In the genomic region with DNA sequence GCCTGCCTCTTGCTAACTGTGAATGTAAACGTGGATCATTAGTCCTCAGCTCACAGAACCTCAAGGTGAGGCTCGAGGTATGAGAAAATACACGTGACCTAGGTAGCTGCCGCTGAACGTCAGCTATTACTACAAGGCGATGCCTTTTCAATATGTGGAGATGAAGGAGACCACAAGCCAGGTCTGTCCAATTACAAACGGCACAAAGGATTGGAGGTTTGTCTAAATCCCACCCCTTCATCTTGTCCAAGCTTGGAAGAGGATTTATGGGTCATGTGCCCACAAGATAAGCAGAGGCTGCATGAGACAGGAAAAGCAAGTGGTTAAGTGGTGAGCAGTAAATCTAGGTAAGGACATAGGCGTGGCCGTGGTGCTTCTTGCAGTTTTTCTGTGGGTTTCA, we compare ENCODE assay signal across 1 cellular context.
TF ChIP-seq lines count a peak whose summit lies in the region.

No MANE protein-coding gene starts in this region.

TF ChIP-seq in K562, 482 proteins besides CTCF, POLR2A, EP300 and RAD21 (continued from another document and continues in another):
- TF ChIP-seq, protein P1, sequence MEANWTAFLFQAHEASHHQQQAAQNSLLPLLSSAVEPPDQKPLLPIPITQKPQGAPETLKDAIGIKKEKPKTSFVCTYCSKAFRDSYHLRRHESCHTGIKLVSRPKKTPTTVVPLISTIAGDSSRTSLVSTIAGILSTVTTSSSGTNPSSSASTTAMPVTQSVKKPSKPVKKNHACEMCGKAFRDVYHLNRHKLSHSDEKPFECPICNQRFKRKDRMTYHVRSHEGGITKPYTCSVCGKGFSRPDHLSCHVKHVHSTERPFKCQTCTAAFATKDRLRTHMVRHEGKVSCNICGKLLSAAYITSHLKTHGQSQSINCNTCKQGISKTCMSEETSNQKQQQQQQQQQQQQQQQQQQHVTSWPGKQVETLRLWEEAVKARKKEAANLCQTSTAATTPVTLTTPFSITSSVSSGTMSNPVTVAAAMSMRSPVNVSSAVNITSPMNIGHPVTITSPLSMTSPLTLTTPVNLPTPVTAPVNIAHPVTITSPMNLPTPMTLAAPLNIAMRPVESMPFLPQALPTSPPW (CRISPR knock-in tag; IDR thresholded peaks at IDR 0.05): peak; percentile 26; the same call in 1 of the 2 replicates
- TF ChIP-seq, protein P2, sequence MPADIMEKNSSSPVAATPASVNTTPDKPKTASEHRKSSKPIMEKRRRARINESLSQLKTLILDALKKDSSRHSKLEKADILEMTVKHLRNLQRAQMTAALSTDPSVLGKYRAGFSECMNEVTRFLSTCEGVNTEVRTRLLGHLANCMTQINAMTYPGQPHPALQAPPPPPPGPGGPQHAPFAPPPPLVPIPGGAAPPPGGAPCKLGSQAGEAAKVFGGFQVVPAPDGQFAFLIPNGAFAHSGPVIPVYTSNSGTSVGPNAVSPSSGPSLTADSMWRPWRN (IDR thresholded peaks at IDR 0.05; ENCODE audit: low read depth): peak; percentile 88
- TF ChIP-seq FOXP1 (CRISPR knock-in tag; IDR thresholded peaks at IDR 0.05) (no peak), TEAD4 (IDR thresholded peaks at IDR 0.05; ENCODE audit: low read length) (peak; percentile 90), TEAD4 (CRISPR knock-in tag; IDR thresholded peaks at IDR 0.05; ENCODE audit: borderline replicate concordance) (no peak), ZBTB8A (IDR thresholded peaks at IDR 0.05; ENCODE audit: partially characterized antibody) (no peak), RBM14 (IDR thresholded peaks at IDR 0.05; ENCODE audit: borderline replicate concordance, insufficient read depth, low read depth, low read length) (no peak), ZNF764 (CRISPR knock-in tag; IDR thresholded peaks at IDR 0.05; ENCODE audit: low read depth) (no peak), SMAD4 (CRISPR knock-in tag; conservative IDR thresholded peaks at IDR 0.05) (0 out of 2 replicates have a peak, but pooled peaks have one; percentile 49), ZNF239 (CRISPR knock-in tag; IDR thresholded peaks at IDR 0.05) (no peak), ZNF217 (CRISPR knock-in tag; IDR thresholded peaks at IDR 0.05) (no peak), TCF3 (CRISPR knock-in tag; IDR thresholded peaks at IDR 0.05) (peak; percentile 86), RAD51 (IDR thresholded peaks at IDR 0.05; ENCODE audit: borderline replicate concordance, low read depth) (peak; percentile 88), CHD2 (IDR thresholded peaks at IDR 0.05; ENCODE audit: low read depth, low read length) (no peak), TBL1XR1 (IDR thresholded peaks at IDR 0.05; ENCODE audit: low read length in 2 of 2) (0 out of 4 replicates have a peak, but pooled peaks of 1 of the 2 experiments have one; percentile 65), STAT5A (IDR thresholded peaks at IDR 0.05; ENCODE audit: borderline replicate concordance, low read length) (peak; percentile 63; the same call in 1 of the 2 replicates), ZFP30 (CRISPR knock-in tag; IDR thresholded peaks at IDR 0.05; ENCODE audit: borderline replicate concordance) (no peak), PHF21A (IDR thresholded peaks at IDR 0.05; ENCODE audit: borderline replicate concordance, low read depth) (peak; percentile 66; the same call in 1 of the 2 replicates), ARID1B (IDR thresholded peaks at IDR 0.05) (peak; percentile 88), HDAC8 (tag; IDR thresholded peaks at IDR 0.05) (no peak), MTA1 (IDR thresholded peaks at IDR 0.05; ENCODE audit: borderline replicate concordance) (peak; percentile 63; the same call in 1 of the 2 replicates), CREB1 (IDR thresholded peaks at IDR 0.05) (no peak), CREB1 (CRISPR knock-in tag; IDR thresholded peaks at IDR 0.05) (no peak)
- TF ChIP-seq, protein P3, sequence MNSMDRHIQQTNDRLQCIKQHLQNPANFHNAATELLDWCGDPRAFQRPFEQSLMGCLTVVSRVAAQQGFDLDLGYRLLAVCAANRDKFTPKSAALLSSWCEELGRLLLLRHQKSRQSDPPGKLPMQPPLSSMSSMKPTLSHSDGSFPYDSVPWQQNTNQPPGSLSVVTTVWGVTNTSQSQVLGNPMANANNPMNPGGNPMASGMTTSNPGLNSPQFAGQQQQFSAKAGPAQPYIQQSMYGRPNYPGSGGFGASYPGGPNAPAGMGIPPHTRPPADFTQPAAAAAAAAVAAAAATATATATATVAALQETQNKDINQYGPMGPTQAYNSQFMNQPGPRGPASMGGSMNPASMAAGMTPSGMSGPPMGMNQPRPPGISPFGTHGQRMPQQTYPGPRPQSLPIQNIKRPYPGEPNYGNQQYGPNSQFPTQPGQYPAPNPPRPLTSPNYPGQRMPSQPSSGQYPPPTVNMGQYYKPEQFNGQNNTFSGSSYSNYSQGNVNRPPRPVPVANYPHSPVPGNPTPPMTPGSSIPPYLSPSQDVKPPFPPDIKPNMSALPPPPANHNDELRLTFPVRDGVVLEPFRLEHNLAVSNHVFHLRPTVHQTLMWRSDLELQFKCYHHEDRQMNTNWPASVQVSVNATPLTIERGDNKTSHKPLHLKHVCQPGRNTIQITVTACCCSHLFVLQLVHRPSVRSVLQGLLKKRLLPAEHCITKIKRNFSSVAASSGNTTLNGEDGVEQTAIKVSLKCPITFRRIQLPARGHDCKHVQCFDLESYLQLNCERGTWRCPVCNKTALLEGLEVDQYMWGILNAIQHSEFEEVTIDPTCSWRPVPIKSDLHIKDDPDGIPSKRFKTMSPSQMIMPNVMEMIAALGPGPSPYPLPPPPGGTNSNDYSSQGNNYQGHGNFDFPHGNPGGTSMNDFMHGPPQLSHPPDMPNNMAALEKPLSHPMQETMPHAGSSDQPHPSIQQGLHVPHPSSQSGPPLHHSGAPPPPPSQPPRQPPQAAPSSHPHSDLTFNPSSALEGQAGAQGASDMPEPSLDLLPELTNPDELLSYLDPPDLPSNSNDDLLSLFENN (IDR thresholded peaks at IDR 0.05; ENCODE audit: low read depth in 2 of 2, low read length in 2 of 2): peak in 1 of 2 experiments; percentile 65; a peak in 1 of 4 replicates
- TF ChIP-seq, protein P4, sequence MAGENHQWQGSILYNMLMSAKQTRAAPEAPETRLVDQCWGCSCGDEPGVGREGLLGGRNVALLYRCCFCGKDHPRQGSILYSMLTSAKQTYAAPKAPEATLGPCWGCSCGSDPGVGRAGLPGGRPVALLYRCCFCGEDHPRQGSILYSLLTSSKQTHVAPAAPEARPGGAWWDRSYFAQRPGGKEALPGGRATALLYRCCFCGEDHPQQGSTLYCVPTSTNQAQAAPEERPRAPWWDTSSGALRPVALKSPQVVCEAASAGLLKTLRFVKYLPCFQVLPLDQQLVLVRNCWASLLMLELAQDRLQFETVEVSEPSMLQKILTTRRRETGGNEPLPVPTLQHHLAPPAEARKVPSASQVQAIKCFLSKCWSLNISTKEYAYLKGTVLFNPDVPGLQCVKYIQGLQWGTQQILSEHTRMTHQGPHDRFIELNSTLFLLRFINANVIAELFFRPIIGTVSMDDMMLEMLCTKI (IDR thresholded peaks at IDR 0.05; ENCODE audit: partially characterized antibody): no peak
- TF ChIP-seq, protein P5, sequence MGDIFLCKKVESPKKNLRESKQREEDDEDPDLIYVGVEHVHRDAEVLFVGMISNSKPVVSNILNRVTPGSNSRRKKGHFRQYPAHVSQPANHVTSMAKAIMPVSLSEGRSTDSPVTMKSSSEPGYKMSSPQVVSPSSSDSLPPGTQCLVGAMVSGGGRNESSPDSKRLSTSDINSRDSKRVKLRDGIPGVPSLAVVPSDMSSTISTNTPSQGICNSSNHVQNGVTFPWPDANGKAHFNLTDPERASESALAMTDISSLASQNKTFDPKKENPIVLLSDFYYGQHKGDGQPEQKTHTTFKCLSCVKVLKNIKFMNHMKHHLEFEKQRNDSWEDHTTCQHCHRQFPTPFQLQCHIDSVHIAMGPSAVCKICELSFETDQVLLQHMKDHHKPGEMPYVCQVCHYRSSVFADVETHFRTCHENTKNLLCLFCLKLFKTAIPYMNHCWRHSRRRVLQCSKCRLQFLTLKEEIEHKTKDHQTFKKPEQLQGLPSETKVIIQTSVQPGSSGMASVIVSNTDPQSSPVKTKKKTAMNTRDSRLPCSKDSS (IDR thresholded peaks at IDR 0.05; ENCODE audit: low read depth, partially characterized antibody): no peak
- TF ChIP-seq, protein P6, sequence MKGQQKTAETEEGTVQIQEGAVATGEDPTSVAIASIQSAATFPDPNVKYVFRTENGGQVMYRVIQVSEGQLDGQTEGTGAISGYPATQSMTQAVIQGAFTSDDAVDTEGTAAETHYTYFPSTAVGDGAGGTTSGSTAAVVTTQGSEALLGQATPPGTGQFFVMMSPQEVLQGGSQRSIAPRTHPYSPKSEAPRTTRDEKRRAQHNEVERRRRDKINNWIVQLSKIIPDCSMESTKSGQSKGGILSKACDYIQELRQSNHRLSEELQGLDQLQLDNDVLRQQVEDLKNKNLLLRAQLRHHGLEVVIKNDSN (CRISPR knock-in tag; IDR thresholded peaks at IDR 0.05): peak; percentile 94
- TF ChIP-seq, protein P7, sequence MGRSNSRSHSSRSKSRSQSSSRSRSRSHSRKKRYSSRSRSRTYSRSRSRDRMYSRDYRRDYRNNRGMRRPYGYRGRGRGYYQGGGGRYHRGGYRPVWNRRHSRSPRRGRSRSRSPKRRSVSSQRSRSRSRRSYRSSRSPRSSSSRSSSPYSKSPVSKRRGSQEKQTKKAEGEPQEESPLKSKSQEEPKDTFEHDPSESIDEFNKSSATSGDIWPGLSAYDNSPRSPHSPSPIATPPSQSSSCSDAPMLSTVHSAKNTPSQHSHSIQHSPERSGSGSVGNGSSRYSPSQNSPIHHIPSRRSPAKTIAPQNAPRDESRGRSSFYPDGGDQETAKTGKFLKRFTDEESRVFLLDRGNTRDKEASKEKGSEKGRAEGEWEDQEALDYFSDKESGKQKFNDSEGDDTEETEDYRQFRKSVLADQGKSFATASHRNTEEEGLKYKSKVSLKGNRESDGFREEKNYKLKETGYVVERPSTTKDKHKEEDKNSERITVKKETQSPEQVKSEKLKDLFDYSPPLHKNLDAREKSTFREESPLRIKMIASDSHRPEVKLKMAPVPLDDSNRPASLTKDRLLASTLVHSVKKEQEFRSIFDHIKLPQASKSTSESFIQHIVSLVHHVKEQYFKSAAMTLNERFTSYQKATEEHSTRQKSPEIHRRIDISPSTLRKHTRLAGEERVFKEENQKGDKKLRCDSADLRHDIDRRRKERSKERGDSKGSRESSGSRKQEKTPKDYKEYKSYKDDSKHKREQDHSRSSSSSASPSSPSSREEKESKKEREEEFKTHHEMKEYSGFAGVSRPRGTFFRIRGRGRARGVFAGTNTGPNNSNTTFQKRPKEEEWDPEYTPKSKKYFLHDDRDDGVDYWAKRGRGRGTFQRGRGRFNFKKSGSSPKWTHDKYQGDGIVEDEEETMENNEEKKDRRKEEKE (IDR thresholded peaks at IDR 0.05; ENCODE audit: borderline replicate concordance in 1 of 2, control insufficient read depth in 1 of 2, low read depth in 2 of 2, low read length in 1 of 2): no peak
- TF ChIP-seq, protein P8, sequence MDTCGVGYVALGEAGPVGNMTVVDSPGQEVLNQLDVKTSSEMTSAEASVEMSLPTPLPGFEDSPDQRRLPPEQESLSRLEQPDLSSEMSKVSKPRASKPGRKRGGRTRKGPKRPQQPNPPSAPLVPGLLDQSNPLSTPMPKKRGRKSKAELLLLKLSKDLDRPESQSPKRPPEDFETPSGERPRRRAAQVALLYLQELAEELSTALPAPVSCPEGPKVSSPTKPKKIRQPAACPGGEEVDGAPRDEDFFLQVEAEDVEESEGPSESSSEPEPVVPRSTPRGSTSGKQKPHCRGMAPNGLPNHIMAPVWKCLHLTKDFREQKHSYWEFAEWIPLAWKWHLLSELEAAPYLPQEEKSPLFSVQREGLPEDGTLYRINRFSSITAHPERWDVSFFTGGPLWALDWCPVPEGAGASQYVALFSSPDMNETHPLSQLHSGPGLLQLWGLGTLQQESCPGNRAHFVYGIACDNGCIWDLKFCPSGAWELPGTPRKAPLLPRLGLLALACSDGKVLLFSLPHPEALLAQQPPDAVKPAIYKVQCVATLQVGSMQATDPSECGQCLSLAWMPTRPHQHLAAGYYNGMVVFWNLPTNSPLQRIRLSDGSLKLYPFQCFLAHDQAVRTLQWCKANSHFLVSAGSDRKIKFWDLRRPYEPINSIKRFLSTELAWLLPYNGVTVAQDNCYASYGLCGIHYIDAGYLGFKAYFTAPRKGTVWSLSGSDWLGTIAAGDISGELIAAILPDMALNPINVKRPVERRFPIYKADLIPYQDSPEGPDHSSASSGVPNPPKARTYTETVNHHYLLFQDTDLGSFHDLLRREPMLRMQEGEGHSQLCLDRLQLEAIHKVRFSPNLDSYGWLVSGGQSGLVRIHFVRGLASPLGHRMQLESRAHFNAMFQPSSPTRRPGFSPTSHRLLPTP (IDR thresholded peaks at IDR 0.05; ENCODE audit: borderline replicate concordance, extremely low read depth, insufficient read length): no peak
- TF ChIP-seq, protein P9, sequence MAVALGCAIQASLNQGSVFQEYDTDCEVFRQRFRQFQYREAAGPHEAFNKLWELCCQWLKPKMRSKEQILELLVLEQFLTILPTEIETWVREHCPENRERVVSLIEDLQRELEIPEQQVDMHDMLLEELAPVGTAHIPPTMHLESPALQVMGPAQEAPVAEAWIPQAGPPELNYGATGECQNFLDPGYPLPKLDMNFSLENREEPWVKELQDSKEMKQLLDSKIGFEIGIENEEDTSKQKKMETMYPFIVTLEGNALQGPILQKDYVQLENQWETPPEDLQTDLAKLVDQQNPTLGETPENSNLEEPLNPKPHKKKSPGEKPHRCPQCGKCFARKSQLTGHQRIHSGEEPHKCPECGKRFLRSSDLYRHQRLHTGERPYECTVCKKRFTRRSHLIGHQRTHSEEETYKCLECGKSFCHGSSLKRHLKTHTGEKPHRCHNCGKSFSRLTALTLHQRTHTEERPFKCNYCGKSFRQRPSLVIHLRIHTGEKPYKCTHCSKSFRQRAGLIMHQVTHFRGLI (CRISPR knock-in tag; IDR thresholded peaks at IDR 0.05): no peak
